ENCODE assay signal across 8 cellular contexts in genomic region chr3:194672876-194673275, GRCh38. TPM values are rescaled to one million over a fixed set of nuclear protein-coding genes. Genes with fewer than 3 reads are reported as not detected.
DNase-seq lines count a peak whose midpoint lies in the region; ATAC-seq lines count a peak whose summit lies in the region.

No MANE protein-coding gene starts in this region.

- peaks cover 26 to 32% of the 10 kb centered on the region in 2 donors for H3K4me1 Mint-ChIP-seq in natural killer cell treated with Interleukin-12 subunit alpha and Interleukin-12 subunit beta and Interleukin-15 and Interleukin-18, amount 100 ng/mL, for 72 hours (ENCODE audit: low read depth in 2 of 2)

- H3K27me3 Mint-ChIP-seq in natural killer cell treated with Interleukin-12 subunit alpha and Interleukin-12 subunit beta and Interleukin-15 and Interleukin-18, amount 100 ng/mL, for 72 hours, result peaks cover 4 to 7% of the 10 kb centered on the region in 2 donors

- H3K4me1 ChIP-seq in ectodermal cell (ENCODE audit: control insufficient read depth, insufficient read depth, low read length), result peaks cover 7% of the 10 kb centered on the region

- DNase-seq in EH (ENCODE audit: low read depth) (peak; percentile 7), NCI-H510A (lab: John Stamatoyannopoulos, UW) (peak; percentile 0), KG1 (lab: John Stamatoyannopoulos, UW) (no peak), islet precursor cell (no peak)
- DNase-seq in natural killer cell treated with Interleukin-12 subunit alpha and Interleukin-12 subunit beta and Interleukin-15 and Interleukin-18, amount 100 ng/mL, for 72 hours (ENCODE audit: low spot score), result no peak
- DNase-seq in activated CD4-positive, CD25-positive, alpha-beta regulatory T cell treated with anti-CD3 and anti-CD28 coated beads, Interleukin-2, amount 50 U/mL, for 72 hours, result no peak

- no peak for ATAC-seq in natural killer cell treated with Interleukin-12 subunit alpha and Interleukin-12 subunit beta and Interleukin-15 and Interleukin-18, amount 100 ng/mL, for 72 hours
- ATAC-seq in HG02610 (IDR thresholded peaks at IDR 0.05; ENCODE audit: unreplicated experiment), result no peak

- WGBS in ectodermal cell, 2 experiments, result 60 to 61% methylated on average over 5 of the region's 5 CpGs

- peak overlapping the region; percentile 97 to 99 for H3K27ac Mint-ChIP-seq in natural killer cell treated with Interleukin-12 subunit alpha and Interleukin-12 subunit beta and Interleukin-15 and Interleukin-18, amount 100 ng/mL, for 72 hours

- H3K9me3 ChIP-seq in ectodermal cell (ENCODE audit: control insufficient read depth, low read length), result no peaks in the 10 kb centered on the region

- H3K4me3 Mint-ChIP-seq in natural killer cell treated with Interleukin-12 subunit alpha and Interleukin-12 subunit beta and Interleukin-15 and Interleukin-18, amount 100 ng/mL, for 72 hours, result peak overlapping the region; percentile 98

- H3K4me3 ChIP-seq in ectodermal cell (ENCODE audit: insufficient read depth, low read depth, low read length), result peak overlapping the region; percentile 77

- peaks cover 24% of the 10 kb centered on the region for H3K27me3 ChIP-seq in ectodermal cell (ENCODE audit: control insufficient read depth, insufficient read depth, low read length, poor library complexity, severe bottlenecking)

- H3K36me3 ChIP-seq in ectodermal cell (ENCODE audit: control insufficient read depth, insufficient read depth, low read length), result peaks cover 12% of the 10 kb centered on the region

- no peak overlapping the region for H3K27ac ChIP-seq in ectodermal cell (ENCODE audit: insufficient read depth, low read depth, low read length, poor library complexity, severe bottlenecking)

- H3K36me3 Mint-ChIP-seq in natural killer cell treated with Interleukin-12 subunit alpha and Interleukin-12 subunit beta and Interleukin-15 and Interleukin-18, amount 100 ng/mL, for 72 hours, result peaks cover 5% of the 10 kb centered on the region

- no peaks in the 10 kb centered on the region for H3K9me3 Mint-ChIP-seq in natural killer cell treated with Interleukin-12 subunit alpha and Interleukin-12 subunit beta and Interleukin-15 and Interleukin-18, amount 100 ng/mL, for 72 hours

RNA-seq across cellular contexts. Expression of gene LSG1, which starts 0.9 kb away (rescaled TPM):
- 50.3 TPM for polyA plus RNA-seq in ectodermal cell (2013, experiment 1 of 4)
- polyA plus RNA-seq in ectodermal cell (2013, experiment 2 of 4), result 52.1 TPM
- polyA plus RNA-seq in ectodermal cell (2013, experiment 3 of 4), result 37.9 TPM
- polyA plus RNA-seq in ectodermal cell (2013, experiment 4 of 4), result 38.2 TPM
- 10 to 100 TPM; 38.7 to 63.3 TPM for total RNA-seq in natural killer cell treated with Interleukin-12 subunit alpha and Interleukin-12 subunit beta and Interleukin-15 and Interleukin-18, amount 100 ng/mL, for 72 hours

RNA-seq across cellular contexts. Expression of gene FAM43A, which starts 12.8 kb away (rescaled TPM):
- polyA plus RNA-seq in ectodermal cell (2013, experiment 1 of 4), result 4.8 TPM
- 5.8 TPM for polyA plus RNA-seq in ectodermal cell (2013, experiment 2 of 4)
- 4.5 TPM for polyA plus RNA-seq in ectodermal cell (2013, experiment 3 of 4)
- 6.0 TPM for polyA plus RNA-seq in ectodermal cell (2013, experiment 4 of 4)
- 10 to 100 TPM; 11.6 to 50.2 TPM for total RNA-seq in natural killer cell treated with Interleukin-12 subunit alpha and Interleukin-12 subunit beta and Interleukin-15 and Interleukin-18, amount 100 ng/mL, for 72 hours

RNA-seq across cellular contexts. Expression of gene TMEM44, which starts 39.7 kb away (rescaled TPM):
- polyA plus RNA-seq in ectodermal cell (2013, experiment 1 of 4), result 28.1 TPM
- polyA plus RNA-seq in ectodermal cell (2013, experiment 2 of 4), result 31.5 TPM
- polyA plus RNA-seq in ectodermal cell (2013, experiment 3 of 4), result 22.9 TPM
- 21.8 TPM for polyA plus RNA-seq in ectodermal cell (2013, experiment 4 of 4)
- 1 to 10 TPM; 4.7 to 8.5 TPM for total RNA-seq in natural killer cell treated with Interleukin-12 subunit alpha and Interleukin-12 subunit beta and Interleukin-15 and Interleukin-18, amount 100 ng/mL, for 72 hours

Comparison
In these comparisons a context has a peak if more than half of its experiments do, and no peak if none do; other contexts are left out.
1. DNase-seq: peak in EH (single experiment) and NCI-H510A (single experiment); none in natural killer cell treated with Interleukin-12 subunit alpha and Interleukin-12 subunit beta and Interleukin-15 and Interleukin-18, amount 100 ng/mL, for 72 hours (single experiment), KG1 (single experiment), activated CD4-positive, CD25-positive, alpha-beta regulatory T cell treated with anti-CD3 and anti-CD28 coated beads, Interleukin-2, amount 50 U/mL, for 72 hours (single experiment) and islet precursor cell (single experiment).